ENCODE assay signal across 1 cellular context in genomic region chr7:106346678-106347217, GRCh38.
TF ChIP-seq lines count a peak whose summit lies in the region.

No MANE protein-coding gene starts in this region.

TF ChIP-seq in GM23338, 12 proteins besides CTCF, POLR2A, EP300 and RAD21 (continued from another document):
- TF ChIP-seq REST (IDR thresholded peaks at IDR 0.05; ENCODE audit: unreplicated experiment) (no peak), CREB1 (CRISPR knock-in tag; IDR thresholded peaks at IDR 0.05; ENCODE audit: low read depth) (no peak), EZH2phosphoT487 (IDR thresholded peaks at IDR 0.05; ENCODE audit: unreplicated experiment) (no peak), NANOG (IDR thresholded peaks at IDR 0.05; ENCODE audit: borderline replicate concordance) (no peak), JUNB (IDR thresholded peaks at IDR 0.05; ENCODE audit: unreplicated experiment) (no peak)
